In genomic region chr2:15736396-15737180, GRCh38 we compare ENCODE assay signal across 15 cellular contexts.
A peak's percentile ranks its signal among the peaks of the same experiment; 100 is the strongest.
DNase-seq lines count a peak whose midpoint lies in the region; ATAC-seq and TF ChIP-seq lines count a peak whose summit lies in the region.
"Had no signal": no experiment of that assay in that cellular context is flagged by ENCODE, and none has a peak within 500 bp of the region (broad histone marks: within the 10 kb centered on the region; RNA-seq: fewer than 3 reads in every experiment).

No MANE protein-coding gene starts in this region.

- no peaks in the 10 kb centered on the region for H3K4me1 Mint-ChIP-seq in activated T-helper 1 cell treated with anti-CD3 and anti-CD28 coated beads, Interleukin-12 subunit alpha, Interleukin-12 subunit beta, Interleukin-2, Interleukin-4 antibody, amounts not matched to agents 30 ng/mL and 10 ng/mL and 1 ng/mL, durations not matched to agents 14 hours and 24 hours and 36 hours (ENCODE audit: low read depth)
- H3K4me1 Mint-ChIP-seq: CD14-positive monocyte had no signal

- H3K27ac ChIP-seq in coronary artery: no peak overlapping the region
- H3K27ac ChIP-seq: 22Rv1, HL-60 had no signal

- no peak overlapping the region for H3K27ac Mint-ChIP-seq in activated T-helper 1 cell treated with anti-CD3 and anti-CD28 coated beads, Interleukin-12 subunit alpha, Interleukin-12 subunit beta, Interleukin-2, Interleukin-4 antibody, amounts not matched to agents 30 ng/mL and 10 ng/mL and 1 ng/mL, durations not matched to agents 14 hours and 24 hours and 36 hours
- H3K27ac Mint-ChIP-seq: CD14-positive monocyte; CD8-positive, alpha-beta T cell had no signal

- no peak overlapping the region for H3K4me3 ChIP-seq in coronary artery

- no peaks in the 10 kb centered on the region for H3K27me3 Mint-ChIP-seq in activated T-helper 1 cell treated with anti-CD3 and anti-CD28 coated beads, Interleukin-12 subunit alpha, Interleukin-12 subunit beta, Interleukin-2, Interleukin-4 antibody, amounts not matched to agents 30 ng/mL and 10 ng/mL and 1 ng/mL, durations not matched to agents 14 hours and 24 hours and 36 hours (ENCODE audit: insufficient read depth)

- peak; percentile 0 for DNase-seq in activated CD8-positive, alpha-beta memory T cell treated with anti-CD3 and anti-CD28 coated beads, Interleukin-2, amount 50 U/mL, for 48 hours
- DNase-seq in activated CD8-positive, alpha-beta memory T cell treated with anti-CD3 and anti-CD28 coated beads for 24 hours: no peak
- DNase-seq in coronary artery (ENCODE audit: low spot score): peak; percentile 36
- peak; percentile 37 for DNase-seq in mesenteric fat pad (ENCODE audit: low spot score)
- no peak for DNase-seq in activated T-helper 1 cell treated with anti-CD3 and anti-CD28 coated beads, Interleukin-12 subunit alpha, Interleukin-12 subunit beta, Interleukin-2, Interleukin-4 antibody, amounts not matched to agents 30 ng/mL and 10 ng/mL and 1 ng/mL, durations not matched to agents 14 hours and 24 hours and 36 hours (ENCODE audit: low spot score)
- no peak for DNase-seq in NOMO-1 treated with DMSO at 0.1 percent for 48 hours (lab: John Stamatoyannopoulos, UW; ENCODE audit: unreplicated experiment)
- DNase-seq: CD8-positive, alpha-beta T cell; COR-L47; DND-41; GDM1 had no signal

- H3K9me3 Mint-ChIP-seq in activated T-helper 1 cell treated with anti-CD3 and anti-CD28 coated beads, Interleukin-12 subunit alpha, Interleukin-12 subunit beta, Interleukin-2, Interleukin-4 antibody, amounts not matched to agents 30 ng/mL and 10 ng/mL and 1 ng/mL, durations not matched to agents 14 hours and 24 hours and 36 hours: no peaks in the 10 kb centered on the region
- H3K9me3 Mint-ChIP-seq: CD8-positive, alpha-beta T cell had no signal

- H3K36me3 Mint-ChIP-seq in activated T-helper 1 cell treated with anti-CD3 and anti-CD28 coated beads, Interleukin-12 subunit alpha, Interleukin-12 subunit beta, Interleukin-2, Interleukin-4 antibody, amounts not matched to agents 30 ng/mL and 10 ng/mL and 1 ng/mL, durations not matched to agents 14 hours and 24 hours and 36 hours (ENCODE audit: low read depth): no peaks in the 10 kb centered on the region
- H3K36me3 Mint-ChIP-seq: CD14-positive monocyte; CD8-positive, alpha-beta T cell had no signal

- no peak for ATAC-seq in GM19035 (IDR thresholded peaks at IDR 0.05; ENCODE audit: unreplicated experiment)
- ATAC-seq: CD8-positive, alpha-beta T cell; HCT116 had no signal

- no peak overlapping the region for H3K4me3 Mint-ChIP-seq in activated T-helper 1 cell treated with anti-CD3 and anti-CD28 coated beads, Interleukin-12 subunit alpha, Interleukin-12 subunit beta, Interleukin-2, Interleukin-4 antibody, amounts not matched to agents 30 ng/mL and 10 ng/mL and 1 ng/mL, durations not matched to agents 14 hours and 24 hours and 36 hours
- H3K4me3 Mint-ChIP-seq: CD14-positive monocyte; CD8-positive, alpha-beta T cell had no signal

- intact Hi-C loops in activated T-helper 1 cell treated with anti-CD3 and anti-CD28 coated beads, Interleukin-12 subunit alpha, Interleukin-12 subunit beta, Interleukin-2, Interleukin-4 antibody, amounts not matched to agents 30 ng/mL and 10 ng/mL and 1 ng/mL, durations not matched to agents 14 hours and 24 hours and 36 hours (cut with micrococcal nuclease): no loop called here

- no peak for TF ChIP-seq CTCF in coronary artery (IDR thresholded peaks at IDR 0.05)

Comparison
In these comparisons a context has a peak if more than half of its experiments do, and no peak if none do; other contexts are left out.
1. DNase-seq: peak in activated CD8-positive, alpha-beta memory T cell treated with anti-CD3 and anti-CD28 coated beads, Interleukin-2, amount 50 U/mL, for 48 hours (single experiment), coronary artery (single experiment) and mesenteric fat pad (single experiment); none in activated CD8-positive, alpha-beta memory T cell treated with anti-CD3 and anti-CD28 coated beads for 24 hours (single experiment), activated T-helper 1 cell treated with anti-CD3 and anti-CD28 coated beads, Interleukin-12 subunit alpha, Interleukin-12 subunit beta, Interleukin-2, Interleukin-4 antibody, amounts not matched to agents 30 ng/mL and 10 ng/mL and 1 ng/mL, durations not matched to agents 14 hours and 24 hours and 36 hours (single experiment) and NOMO-1 treated with DMSO at 0.1 percent for 48 hours (single experiment).